Comparison of ENCODE assay signal across 29 cellular contexts in genomic region chr10:29113251-29113945, GRCh38.
DNase-seq lines count a peak whose midpoint lies in the region; ATAC-seq, FAIRE-seq and TF ChIP-seq lines count a peak whose summit lies in the region.
"Had no signal": no experiment of that assay in that cellular context is flagged by ENCODE, and none has a peak within 500 bp of the region (broad histone marks: within the 10 kb centered on the region; RNA-seq: fewer than 3 reads in every experiment).

No MANE protein-coding gene starts in this region.

- H3K4me1 Mint-ChIP-seq in neural crest cell, result peaks cover 31% of the 10 kb centered on the region
- H3K4me1 Mint-ChIP-seq in effector memory CD8-positive, alpha-beta T cell (ENCODE audit: low read depth in 2 of 2), result no peaks in the 10 kb centered on the region

- TF ChIP-seq CTCF in cardiac muscle cell (IDR thresholded peaks at IDR 0.05; ENCODE audit: low read depth, low read length), result no peak
- no peak for TF ChIP-seq CTCF in right atrium auricular region (IDR thresholded peaks at IDR 0.05)
- no peak for TF ChIP-seq CTCF in endothelial cell of umbilical vein (IDR thresholded peaks at IDR 0.05; ENCODE audit: extremely low read depth in 1 of 2, insufficient read depth in 1 of 2, low read depth in 1 of 2, low read length in 2 of 2)
- TF ChIP-seq CTCF in neural crest cell (conservative IDR thresholded peaks at IDR 0.05), result no peak
- TF ChIP-seq CTCF in spleen (IDR thresholded peaks at IDR 0.05 in 8 of 11, conservative IDR thresholded peaks at IDR 0.05 in 3 of 11), result no peak

- H3K36me3 ChIP-seq in cardiac muscle cell, result no peaks in the 10 kb centered on the region
- H3K36me3 ChIP-seq in right atrium auricular region, result no peaks in the 10 kb centered on the region
- no peaks in the 10 kb centered on the region for H3K36me3 ChIP-seq in endothelial cell of umbilical vein (ENCODE audit: control insufficient read depth in 2 of 2, extremely low read depth in 1 of 2, insufficient read depth in 2 of 2, low read length in 2 of 2)
- H3K36me3 ChIP-seq in spleen, result no peaks in the 10 kb centered on the region
- H3K36me3 ChIP-seq: breast epithelium, colonic mucosa, lower lobe of right lung, Peyer's patch, stomach, upper lobe of left lung had no signal

- H3K4me3 Mint-ChIP-seq in neural crest cell, result no peak overlapping the region
- H3K4me3 Mint-ChIP-seq in effector memory CD8-positive, alpha-beta T cell, result no peak overlapping the region
- H3K4me3 Mint-ChIP-seq: activated T-cell treated with anti-CD3 and anti-CD28 coated beads, Interleukin-2, amount 50 U/mL, for 24 hours; CD8-positive, alpha-beta T cell; T-helper 1 cell treated with Interleukin-12 subunit alpha and Interleukin-12 subunit beta and Interleukin-4 antibody, amounts not matched to agents 30 μg/mL and 1 μg/mL, for 36 hours had no signal

- TF ChIP-seq POLR2A in endothelial cell of umbilical vein (IDR thresholded peaks at IDR 0.05; ENCODE audit: low read depth, low read length) (no peak), H54 (IDR thresholded peaks at IDR 0.05; ENCODE audit: low read depth, low read length) (no peak), spleen (IDR thresholded peaks at IDR 0.05) (no peak)

- CTCF ChIA-PET in endothelial cell of umbilical vein (lab: Charles Lee), result interaction anchor here (0.8 to 2.1 kb wide), 3 partner anchors 13 to 450 kb away, joined by 3 to 6 read pairs (median 6); no protein-coding TSS in a partner anchor

- peak overlapping the region; percentile 66 for H3K4me2 ChIP-seq in endothelial cell of umbilical vein (ENCODE audit: insufficient read depth, low read length)

- DNase-seq in cardiac muscle cell (ENCODE audit: low read depth in 1 of 2, low spot score in 1 of 2), result peak in 1 of 2 donors; percentile 76
- DNase-seq in right atrium auricular region (ENCODE audit: low spot score), result no peak
- peak; percentile 60 for DNase-seq in endothelial cell of umbilical vein (ENCODE audit: low read depth, low spot score)
- no peak for DNase-seq in neural crest cell (ENCODE audit: low read depth, low spot score)
- DNase-seq in NCI-H82 (lab: John Stamatoyannopoulos, UW), result no peak
- no peak for DNase-seq in H54 (ENCODE audit: insufficient read length, low spot score)
- DNase-seq in spleen, result no peak
- DNase-seq in effector memory CD8-positive, alpha-beta T cell, result no peak
- DNase-seq: 8988T; activated CD4-positive, alpha-beta T cell treated with anti-CD3 and anti-CD28 coated beads for 4 hours; activated T-cell treated with anti-CD3 and anti-CD28 coated beads, Interleukin-2, amount 50 U/mL, for 24 hours; CD8-positive, alpha-beta T cell; colonic mucosa; DMS53; GM23248; KG1; kidney; lower lobe of right lung; NCI-H1436 treated with DMSO at 0.1 percent for 48 hours; NCI-H2171; NCI-H524 treated with DMSO at 0.1 percent for 48 hours; Peyer's patch; stimulated activated CD8-positive, alpha-beta memory T cell treated with anti-CD3 and anti-CD28 coated beads, Interleukin-4, amount 100 ng/mL, for 48 hours; stomach; upper lobe of left lung had no signal

- H2AFZ ChIP-seq in endothelial cell of umbilical vein (ENCODE audit: low read depth, low read length), result peak overlapping the region; percentile 5
- H2AFZ ChIP-seq: GM23248 had no signal

- no peaks in the 10 kb centered on the region for H3K27me3 ChIP-seq in cardiac muscle cell
- H3K27me3 ChIP-seq in right atrium auricular region, result no peaks in the 10 kb centered on the region
- no peaks in the 10 kb centered on the region for H3K27me3 ChIP-seq in endothelial cell of umbilical vein (ENCODE audit: control insufficient read depth in 2 of 2, insufficient read depth in 2 of 2, low read length in 2 of 2)
- H3K27me3 ChIP-seq in spleen (replicated peaks in 1 of 7), result no peaks in the 10 kb centered on the region
- H3K27me3 ChIP-seq: breast epithelium, colonic mucosa, Peyer's patch, stomach, upper lobe of left lung had no signal

- H3K4me1 ChIP-seq in cardiac muscle cell (ENCODE audit: low read depth) (peaks cover 71% of the 10 kb centered on the region), right atrium auricular region (peaks cover 0 to 5% of the 10 kb centered on the region in 2 donors), endothelial cell of umbilical vein (ENCODE audit: control insufficient read depth, extremely low read depth, insufficient read depth, low read length) (peaks cover 12% of the 10 kb centered on the region), spleen (no peaks in the 10 kb centered on the region)
- H3K4me1 ChIP-seq: breast epithelium, colonic mucosa, lower lobe of right lung, Peyer's patch, stomach, upper lobe of left lung had no signal

- dilution Hi-C loops in endothelial cell of umbilical vein (cut with MboI; ENCODE audit: extremely low pct_ligation_motif_present, low sequenced_read_pairs), result no loop called here

- H3K27ac ChIP-seq in cardiac muscle cell, result peak overlapping the region; percentile 83
- H3K27ac ChIP-seq in right atrium auricular region, result no peak overlapping the region
- no peak overlapping the region for H3K27ac ChIP-seq in endothelial cell of umbilical vein (ENCODE audit: insufficient read depth, low read depth, low read length)
- H3K27ac ChIP-seq in spleen, result no peak overlapping the region
- H3K27ac ChIP-seq: breast epithelium, colonic mucosa, GM23248, lower lobe of right lung, Peyer's patch, stomach, upper lobe of left lung had no signal

- FAIRE-seq in endothelial cell of umbilical vein (lab: Jason Lieb, UNC), result peak; percentile 43
- FAIRE-seq in H54 (lab: Jason Lieb, UNC), result no peak
- FAIRE-seq: endometrium, kidney had no signal

- no peak for ATAC-seq in effector memory CD8-positive, alpha-beta T cell (replicated peaks)
- ATAC-seq: CD8-positive, alpha-beta T cell; lower lobe of right lung; sciatic nerve had no signal

- H3K36me3 Mint-ChIP-seq in neural crest cell (ENCODE audit: low read depth), result peaks cover 6% of the 10 kb centered on the region
- H3K36me3 Mint-ChIP-seq in effector memory CD8-positive, alpha-beta T cell (ENCODE audit: insufficient read depth), result no peaks in the 10 kb centered on the region
- H3K36me3 Mint-ChIP-seq: CD8-positive, alpha-beta T cell had no signal

- peaks cover 12% of the 10 kb centered on the region for H3K9me3 Mint-ChIP-seq in neural crest cell
- peaks cover 7 to 8% of the 10 kb centered on the region in 2 donors for H3K9me3 Mint-ChIP-seq in effector memory CD8-positive, alpha-beta T cell

- 65 to 80% (median 75%) methylated on average over 14 of the region's 14 CpGs for WGBS in spleen, 5 donors

- H3K79me2 ChIP-seq in endothelial cell of umbilical vein (ENCODE audit: control insufficient read depth, insufficient read depth, low read length), result no peaks in the 10 kb centered on the region

- peak overlapping the region; percentile 25 for H3K27ac Mint-ChIP-seq in neural crest cell (ENCODE audit: unreplicated experiment)
- H3K27ac Mint-ChIP-seq in effector memory CD8-positive, alpha-beta T cell, result no peak overlapping the region
- H3K27ac Mint-ChIP-seq: activated T-cell treated with anti-CD3 and anti-CD28 coated beads, Interleukin-2, amount 50 U/mL, for 24 hours; CD8-positive, alpha-beta T cell; T-helper 1 cell treated with Interleukin-12 subunit alpha and Interleukin-12 subunit beta and Interleukin-4 antibody, amounts not matched to agents 30 μg/mL and 1 μg/mL, for 36 hours had no signal

- no peaks in the 10 kb centered on the region for H3K9me3 ChIP-seq in cardiac muscle cell (ENCODE audit: low read depth)
- H3K9me3 ChIP-seq in right atrium auricular region, result peaks cover 4 to 17% of the 10 kb centered on the region in 2 donors
- H3K9me3 ChIP-seq in endothelial cell of umbilical vein (replicated peaks; ENCODE audit: control insufficient read depth, insufficient read depth, low read length), result no peaks in the 10 kb centered on the region
- peaks cover 3 to 31% (median 24%) of the 10 kb centered on the region in 8 donors for H3K9me3 ChIP-seq in spleen
- H3K9me3 ChIP-seq: colonic mucosa had no signal

- no peaks in the 10 kb centered on the region for H3K9me1 ChIP-seq in endothelial cell of umbilical vein (replicated peaks; ENCODE audit: control insufficient read depth, extremely low read depth, insufficient read depth, low read length)

- H3K9ac ChIP-seq in endothelial cell of umbilical vein (replicated peaks; ENCODE audit: extremely low read depth, insufficient read depth, low read length), result no peak overlapping the region
- H3K9ac ChIP-seq: GM23248 had no signal

- POLR2A ChIA-PET in endothelial cell of umbilical vein (lab: Charles Lee), result no interaction called here

- no peaks in the 10 kb centered on the region for H4K20me1 ChIP-seq in endothelial cell of umbilical vein (replicated peaks; ENCODE audit: control insufficient read depth, extremely low read depth, insufficient read depth, low read length)

- no TSS peak for BruUV-seq in endothelial cell of umbilical vein (replicated peaks; lab: Mats Ljungman, UMichigan)

- intact Hi-C loops in endothelial cell of umbilical vein (cut with micrococcal nuclease), result no loop called here
- intact Hi-C loops in spleen (cut with DNase I; ENCODE audit: low total_unique reads), result no loop called here

- no peaks in the 10 kb centered on the region for H3K27me3 Mint-ChIP-seq in neural crest cell (ENCODE audit: low read depth)
- H3K27me3 Mint-ChIP-seq in effector memory CD8-positive, alpha-beta T cell, result peaks cover 4 to 14% of the 10 kb centered on the region in 2 donors

- H3K4me3 ChIP-seq in cardiac muscle cell (no peak overlapping the region), right atrium auricular region (no peak overlapping the region), endothelial cell of umbilical vein (replicated peaks in 1 of 3; ENCODE audit: insufficient read depth in 1 of 3, low read depth in 1 of 3, low read length in 3 of 3) (no peak overlapping the region), spleen (no peak overlapping the region)
- H3K4me3 ChIP-seq: breast epithelium, colonic mucosa, GM23248, lower lobe of right lung, Peyer's patch, stomach, upper lobe of left lung had no signal

TF ChIP-seq in endothelial cell of umbilical vein, 7 proteins besides CTCF, POLR2A, EP300 and RAD21:
- TF ChIP-seq JUN (IDR thresholded peaks at IDR 0.05; ENCODE audit: borderline replicate concordance, insufficient read depth, insufficient read length, low read depth) (no peak), GATA2 (IDR thresholded peaks at IDR 0.05; ENCODE audit: insufficient read depth, insufficient read length, low read depth, low read length) (peak; percentile 75)
